In genomic region chr4:184537269-184538022, GRCh38 we compare ENCODE assay signal across 8 cellular contexts.
DNase-seq lines count a peak whose midpoint lies in the region; ATAC-seq lines count a peak whose summit lies in the region.

No MANE protein-coding gene starts in this region.

- H4K20me1 ChIP-seq in BLaER1: no peaks in the 10 kb centered on the region

- DNase-seq in NCI-H526 treated with DMSO at 0.1 percent for 48 hours (lab: John Stamatoyannopoulos, UW) (peak; percentile 90), dedifferentiated amniotic fluid mesenchymal stem cell (ENCODE audit: extremely low spot score) (peak; percentile 95), left kidney (ENCODE audit: low read depth, low spot score) (peak; percentile 98)
- DNase-seq in activated CD4-positive, alpha-beta T cell treated with anti-CD3 and anti-CD28 coated beads, Interleukin-2, amount 10 ng/mL, durations not matched to agents 7 days and 5 days: peak; percentile 91
- peak; percentile 89 for DNase-seq in stimulated activated CD4-positive, alpha-beta T cell treated with anti-CD3 and anti-CD28 coated beads, Interleukin-1b, Interleukin-23, amount 100 ng/mL, for 48 hours

- H3K4me2 ChIP-seq in BLaER1: peak overlapping the region; percentile 92

- H3K4me3 ChIP-seq in BLaER1: peak overlapping the region; percentile 77

- no peaks in the 10 kb centered on the region for H3K9me3 Mint-ChIP-seq in activated CD4-positive, alpha-beta T cell treated with anti-CD3 and anti-CD28 coated beads, Interleukin-2, amount 10 ng/mL, durations not matched to agents 7 days and 5 days

- no peaks in the 10 kb centered on the region for H3K27me3 Mint-ChIP-seq in activated CD4-positive, alpha-beta T cell treated with anti-CD3 and anti-CD28 coated beads, Interleukin-2, amount 10 ng/mL, durations not matched to agents 7 days and 5 days

- peak overlapping the region; percentile 92 for H3K27ac ChIP-seq in BLaER1

- CTCF ChIA-PET in activated CD4-positive, alpha-beta T cell treated with anti-CD3 and anti-CD28 coated beads, Interleukin-2, amount 10 ng/mL, durations not matched to agents 7 days and 5 days (lab: Charles Lee): interaction anchor here (0.7 to 7.4 kb wide), 7 partner anchors 10 to 306 kb away, joined by 3 to 44 read pairs (median 4); no protein-coding TSS in a partner anchor

- peaks cover 48% of the 10 kb centered on the region for H3K4me1 Mint-ChIP-seq in activated CD4-positive, alpha-beta T cell treated with anti-CD3 and anti-CD28 coated beads, Interleukin-2, amount 10 ng/mL, durations not matched to agents 7 days and 5 days

- H3K36me3 Mint-ChIP-seq in activated CD4-positive, alpha-beta T cell treated with anti-CD3 and anti-CD28 coated beads, Interleukin-2, amount 10 ng/mL, durations not matched to agents 7 days and 5 days (ENCODE audit: low read depth): peaks cover 5% of the 10 kb centered on the region

- peak overlapping the region; percentile 90 for H3K9ac ChIP-seq in BLaER1

- ATAC-seq in GM19328 (IDR thresholded peaks at IDR 0.05; ENCODE audit: unreplicated experiment) (peak; percentile 57), HG03469 (IDR thresholded peaks at IDR 0.05; ENCODE audit: unreplicated experiment) (peak; percentile 30)

- H3K27me3 ChIP-seq in BLaER1: no peaks in the 10 kb centered on the region

- peaks cover 51% of the 10 kb centered on the region for H3K4me1 ChIP-seq in BLaER1

- H3K4me3 Mint-ChIP-seq in activated CD4-positive, alpha-beta T cell treated with anti-CD3 and anti-CD28 coated beads, Interleukin-2, amount 10 ng/mL, durations not matched to agents 7 days and 5 days: peak overlapping the region; percentile 91

- no peaks in the 10 kb centered on the region for H3K9me3 ChIP-seq in BLaER1

- peak overlapping the region; percentile 99 for H3K27ac Mint-ChIP-seq in activated CD4-positive, alpha-beta T cell treated with anti-CD3 and anti-CD28 coated beads, Interleukin-2, amount 10 ng/mL, durations not matched to agents 7 days and 5 days

- POLR2A ChIA-PET in activated CD4-positive, alpha-beta T cell treated with anti-CD3 and anti-CD28 coated beads, Interleukin-2, amount 10 ng/mL, durations not matched to agents 7 days and 5 days (lab: Charles Lee): interaction anchor here (0.6 to 1.2 kb wide), 3 partner anchors 23 to 63 kb away, joined by 4 to 6 read pairs (median 4); partner anchors contain the start of gene IRF2

- no peaks in the 10 kb centered on the region for H3K36me3 ChIP-seq in BLaER1

Comparison
In these comparisons a context has a peak if more than half of its experiments do, and no peak if none do; other contexts are left out.
1. Peak in every context shown above with its lines: DNase-seq, ATAC-seq, H3K4me3 ChIP-seq and H3K27ac ChIP-seq.